In genomic region chr4:38145033-38145673, GRCh38 we compare ENCODE assay signal across 1 cellular context.
A peak's percentile ranks its signal among the peaks of the same experiment; 100 is the strongest.
TF ChIP-seq lines count a peak whose summit lies in the region.

No MANE protein-coding gene starts in this region.

TF ChIP-seq in IMR-90, 13 proteins besides CTCF, POLR2A, EP300 and RAD21 (continued from another document):
- TF ChIP-seq USF2 (IDR thresholded peaks at IDR 0.05; ENCODE audit: low read depth, low read length), result peak; percentile 29; the same call in 1 of the 2 replicates
